16 cellular contexts compared by ENCODE assay signal in genomic region chr2:25338401-25338800, GRCh38. TPM values are rescaled to one million over a fixed set of nuclear protein-coding genes. Genes with fewer than 3 reads are reported as not detected.
DNase-seq lines count a peak whose midpoint lies in the region; ATAC-seq and TF ChIP-seq lines count a peak whose summit lies in the region.
"Had no signal": no experiment of that assay in that cellular context is flagged by ENCODE, and none has a peak within 500 bp of the region (broad histone marks: within the 10 kb centered on the region; RNA-seq: fewer than 3 reads in every experiment).

No MANE protein-coding gene starts in this region.

- H3K4me3 ChIP-seq in CD4-positive, alpha-beta memory T cell (ENCODE audit: low read length in 2 of 2) = no peak overlapping the region
- H3K4me3 ChIP-seq in Loucy (ENCODE audit: low read length, poor library complexity, severe bottlenecking) = no peak overlapping the region
- H3K4me3 ChIP-seq in osteoblast (ENCODE audit: insufficient read depth, low read length) = no peak overlapping the region
- no peak overlapping the region for H3K4me3 ChIP-seq in smooth muscle cell
- H3K4me3 ChIP-seq: cardiac muscle cell, tibial artery had no signal

- no peaks in the 10 kb centered on the region for H3K9me3 Mint-ChIP-seq in CD4-positive, alpha-beta memory T cell
- H3K9me3 Mint-ChIP-seq: endodermal cell; T-helper 1 cell treated with Interleukin-12 subunit alpha and Interleukin-12 subunit beta and Interleukin-4 antibody, amounts not matched to agents 30 μg/mL and 1 μg/mL, for 36 hours had no signal

- H3K27ac ChIP-seq in CD4-positive, alpha-beta memory T cell (ENCODE audit: low read depth, low read length) = no peak overlapping the region
- H3K27ac ChIP-seq in cingulate gyrus (ENCODE audit: low read depth, low read length) (peak overlapping the region; percentile 19), osteoblast (ENCODE audit: low read depth, low read length) (no peak overlapping the region), smooth muscle cell (ENCODE audit: low read depth) (no peak overlapping the region)

- WGBS in smooth muscle cell (ENCODE audit: low lambda C conversion rate) = 87% methylated on average over 13 of the region's 13 CpGs

- H3K27me3 Mint-ChIP-seq in CD4-positive, alpha-beta memory T cell = no peaks in the 10 kb centered on the region

- POLR2A ChIA-PET in CD4-positive, alpha-beta memory T cell (lab: Charles Lee; ENCODE audit: partially characterized antibody) = interaction anchor here (1.3 to 4.2 kb wide), 8 partner anchors 24 to 65 kb away, joined by 3 to 24 read pairs (median 8); no protein-coding TSS in a partner anchor

- no peaks in the 10 kb centered on the region for H3K27me3 ChIP-seq in CD4-positive, alpha-beta memory T cell (ENCODE audit: insufficient read depth, low read length)
- H3K27me3 ChIP-seq in Loucy (ENCODE audit: insufficient read depth, low read length, poor library complexity, severe bottlenecking) (no peaks in the 10 kb centered on the region), osteoblast (ENCODE audit: insufficient read depth, low read length) (no peaks in the 10 kb centered on the region), smooth muscle cell (ENCODE audit: low read depth) (no peaks in the 10 kb centered on the region)
- H3K27me3 ChIP-seq: cardiac muscle cell, tibial artery had no signal

- peaks cover 0 to 8% of the 10 kb centered on the region in 2 donors for H3K36me3 Mint-ChIP-seq in CD4-positive, alpha-beta memory T cell

- H3K4me2 ChIP-seq in Loucy (ENCODE audit: low read depth, low read length, poor library complexity, severe bottlenecking) (peak overlapping the region; percentile 14), osteoblast (ENCODE audit: insufficient read depth, low read length) (no peak overlapping the region), smooth muscle cell (no peak overlapping the region)

- H3K79me2 ChIP-seq in Loucy (ENCODE audit: insufficient read depth, low read length) (peaks cover 33% of the 10 kb centered on the region; the same call in 1 of the 2 replicates), osteoblast (ENCODE audit: insufficient read depth, low read length) (peaks cover 20% of the 10 kb centered on the region), smooth muscle cell (ENCODE audit: low read depth) (peaks cover 47% of the 10 kb centered on the region)

- H3K9ac ChIP-seq in Loucy (ENCODE audit: low read depth, low read length, poor library complexity, severe bottlenecking) (no peak overlapping the region), smooth muscle cell (ENCODE audit: low read depth) (no peak overlapping the region)

- peaks cover 41 to 66% (median 55%) of the 10 kb centered on the region in 4 donors for H3K4me1 Mint-ChIP-seq in CD4-positive, alpha-beta memory T cell

- CTCF ChIA-PET in CD4-positive, alpha-beta memory T cell (lab: Charles Lee; ENCODE audit: partially characterized antibody) = interaction anchor here (0.8 to 6.2 kb wide), 3 partner anchors 23 to 62 kb away, joined by 3 to 28 read pairs (median 7); no protein-coding TSS in a partner anchor

- no peak for DNase-seq in CD4-positive, alpha-beta memory T cell
- DNase-seq in osteoblast (ENCODE audit: insufficient read length, low spot score, missing footprints) = peak; percentile 74
- DNase-seq in smooth muscle cell (lab: John Stamatoyannopoulos, UW; ENCODE audit: unreplicated experiment) = no peak
- DNase-seq in NCI-H187 treated with DMSO at 0.1 percent for 48 hours (lab: John Stamatoyannopoulos, UW) = no peak
- DNase-seq: activated effector memory CD4-positive, alpha-beta T cell treated with anti-CD3 and anti-CD28 coated beads, Interleukin-2, amount 50 U/mL, for 16 hours; endodermal cell; mesendoderm; NCI-H187; NCI-H526 treated with DMSO at 0.1 percent for 48 hours had no signal

- intact Hi-C loops in CD4-positive, alpha-beta memory T cell (cut with micrococcal nuclease) = loop anchor here (2.0 kb wide), 1 partner anchor 16 kb away; no protein-coding TSS in a partner anchor

- no peaks in the 10 kb centered on the region for H3K9me2 ChIP-seq in Loucy (replicated peaks; ENCODE audit: low read depth, low read length)

- H3K27ac Mint-ChIP-seq in CD4-positive, alpha-beta memory T cell = peak overlapping the region in 5 of 7 donors; percentile 37 to 71 (median 51)
- H3K27ac Mint-ChIP-seq: endodermal cell, progenitor cell of endocrine pancreas had no signal

- H3K4me3 Mint-ChIP-seq in CD4-positive, alpha-beta memory T cell = peak overlapping the region in 7 of 8 donors; percentile 31 to 84 (median 75)
- H3K4me3 Mint-ChIP-seq: endodermal cell had no signal

- TF ChIP-seq CTCF in Loucy (conservative IDR thresholded peaks at IDR 0.05; ENCODE audit: low read length) (no peak), osteoblast (IDR thresholded peaks at IDR 0.05; ENCODE audit: extremely low read depth, low read depth, low read length) (no peak), smooth muscle cell (IDR thresholded peaks at IDR 0.05; ENCODE audit: borderline replicate concordance, insufficient read depth, poor library complexity, severe bottlenecking) (no peak)

- H4K20me1 ChIP-seq in Loucy (ENCODE audit: insufficient read depth, low read length, poor library complexity, severe bottlenecking) (peaks cover 8% of the 10 kb centered on the region), osteoblast (ENCODE audit: insufficient read depth, low read length) (peaks cover 58% of the 10 kb centered on the region), smooth muscle cell (ENCODE audit: low read depth) (peaks cover 71% of the 10 kb centered on the region)

- H3K4me1 ChIP-seq in CD4-positive, alpha-beta memory T cell (ENCODE audit: insufficient read depth, low read length) = peaks cover 76% of the 10 kb centered on the region
- peaks cover 31% of the 10 kb centered on the region for H3K4me1 ChIP-seq in Loucy (ENCODE audit: insufficient read depth, low read length, poor library complexity, severe bottlenecking)
- H3K4me1 ChIP-seq in osteoblast (ENCODE audit: insufficient read depth, low read length) = no peaks in the 10 kb centered on the region
- no peaks in the 10 kb centered on the region for H3K4me1 ChIP-seq in smooth muscle cell (ENCODE audit: low read depth)

- no peaks in the 10 kb centered on the region for H3K9me3 ChIP-seq in CD4-positive, alpha-beta memory T cell (ENCODE audit: control insufficient read depth in 1 of 2, low read length in 2 of 2)
- H3K9me3 ChIP-seq in Loucy (ENCODE audit: insufficient read depth, low read depth, low read length) (no peaks in the 10 kb centered on the region), osteoblast (ENCODE audit: low read depth, low read length) (no peaks in the 10 kb centered on the region), smooth muscle cell (replicated peaks; ENCODE audit: low read depth) (no peaks in the 10 kb centered on the region)
- H3K9me3 ChIP-seq: tibial artery had no signal

- ATAC-seq in HG03045 (IDR thresholded peaks at IDR 0.05; ENCODE audit: unreplicated experiment) = no peak

- no peaks in the 10 kb centered on the region for H3F3A ChIP-seq in Loucy (ENCODE audit: low read depth)
- H3F3A ChIP-seq in smooth muscle cell (ENCODE audit: low read depth) = no peaks in the 10 kb centered on the region

- no peaks in the 10 kb centered on the region for H3K36me3 ChIP-seq in CD4-positive, alpha-beta memory T cell (ENCODE audit: insufficient read depth, low read length)
- H3K36me3 ChIP-seq in Loucy (ENCODE audit: insufficient read depth, low read length) = no peaks in the 10 kb centered on the region
- H3K36me3 ChIP-seq in osteoblast (ENCODE audit: insufficient read depth, low read length) = no peaks in the 10 kb centered on the region
- no peaks in the 10 kb centered on the region for H3K36me3 ChIP-seq in smooth muscle cell (ENCODE audit: low read depth)
- H3K36me3 ChIP-seq: cardiac muscle cell, tibial artery had no signal

- no peak overlapping the region for H2AFZ ChIP-seq in Loucy (ENCODE audit: low read length)
- H2AFZ ChIP-seq in osteoblast (ENCODE audit: low read length) = no peak overlapping the region
- H2AFZ ChIP-seq in smooth muscle cell (ENCODE audit: low read depth) = no peak overlapping the region

RNA-seq across cellular contexts. Expression of gene DNMT3A, which starts 3.3 kb away (rescaled TPM):
- total RNA-seq in CD4-positive, alpha-beta memory T cell = 10 to 100 TPM; 62.2 to 71.6 TPM
- polyA plus RNA-seq in CD4-positive, alpha-beta memory T cell = 10 to 100 TPM in 1 of 2 donors, 1 to 10 TPM in 1; 7.5 to 14.6 TPM
- 14.7 and 18.5 TPM in 2 replicates for total RNA-seq in osteoblast
- total RNA-seq in smooth muscle cell = 16.1 and 16.4 TPM in 2 replicates
- 18.9 and 19.9 TPM in 2 replicates for polyA plus RNA-seq in smooth muscle cell
